15 cellular contexts compared by ENCODE assay signal in genomic region chr15:26971303-26972018, GRCh38. TPM values are rescaled to one million over a fixed set of nuclear protein-coding genes. Genes with fewer than 3 reads are reported as not detected.
DNase-seq lines count a peak whose midpoint lies in the region; ATAC-seq and TF ChIP-seq lines count a peak whose summit lies in the region.
"Had no signal": no experiment of that assay in that cellular context is flagged by ENCODE, and none has a peak within 500 bp of the region (broad histone marks: within the 10 kb centered on the region; RNA-seq: fewer than 3 reads in every experiment).

No MANE protein-coding gene starts in this region.

- H3K4me1 Mint-ChIP-seq in stimulated activated memory B cell treated with anti-CD40 and anti-IgM and Interleukin-4, amounts not matched to agents 10 μg/mL and 1 μg/mL and 100 μg/mL, for 72 hours = no peaks in the 10 kb centered on the region

- no peak overlapping the region for H3K9ac ChIP-seq in iPS-20b (ENCODE audit: low read depth, low read length)

- H3K36me3 Mint-ChIP-seq in stimulated activated memory B cell treated with anti-CD40 and anti-IgM and Interleukin-4, amounts not matched to agents 10 μg/mL and 1 μg/mL and 100 μg/mL, for 72 hours = no peaks in the 10 kb centered on the region

- peaks cover 3% of the 10 kb centered on the region; the same call in 1 of the 2 replicates for H3K4me1 ChIP-seq in iPS-20b (ENCODE audit: insufficient read depth, low read length)

- H3K9me3 ChIP-seq in WERI-Rb-1 (ENCODE audit: severe bottlenecking) (no peaks in the 10 kb centered on the region), iPS-20b (ENCODE audit: insufficient read depth, low read depth, low read length) (no peaks in the 10 kb centered on the region)

- no peaks in the 10 kb centered on the region for H3K36me3 ChIP-seq in WERI-Rb-1
- no peaks in the 10 kb centered on the region for H3K36me3 ChIP-seq in iPS-20b (ENCODE audit: insufficient read depth, low read depth, low read length)

- H3K27ac Mint-ChIP-seq in stimulated activated memory B cell treated with anti-CD40 and anti-IgM and Interleukin-4, amounts not matched to agents 10 μg/mL and 1 μg/mL and 100 μg/mL, for 72 hours = no peak overlapping the region

- H3K27me3 ChIP-seq in WERI-Rb-1 (ENCODE audit: insufficient read depth, low read depth, severe bottlenecking) (peaks cover 6% of the 10 kb centered on the region), iPS-20b (ENCODE audit: insufficient read depth, low read length) (peaks cover 67% of the 10 kb centered on the region)

- peak; percentile 12 for ATAC-seq in stimulated activated memory B cell treated with anti-CD40 and anti-IgM and Interleukin-4, amounts not matched to agents 10 μg/mL and 1 μg/mL and 100 μg/mL, for 72 hours

- H3K27me3 Mint-ChIP-seq in stimulated activated memory B cell treated with anti-CD40 and anti-IgM and Interleukin-4, amounts not matched to agents 10 μg/mL and 1 μg/mL and 100 μg/mL, for 72 hours = peaks cover 21% of the 10 kb centered on the region

- TF ChIP-seq CTCF in WERI-Rb-1 (IDR thresholded peaks at IDR 0.05; ENCODE audit: low read depth, low read length) = peak; percentile 46

- peak overlapping the region; percentile 48 for H3K4me3 ChIP-seq in WERI-Rb-1 (ENCODE audit: low read depth, low read length)
- peak overlapping the region; percentile 73 for H3K4me3 ChIP-seq in iPS-20b (ENCODE audit: low read length)
- H3K4me3 ChIP-seq: coronary artery had no signal

- no peak overlapping the region for H3K4me3 Mint-ChIP-seq in stimulated activated memory B cell treated with anti-CD40 and anti-IgM and Interleukin-4, amounts not matched to agents 10 μg/mL and 1 μg/mL and 100 μg/mL, for 72 hours

- no peak overlapping the region for H3K27ac ChIP-seq in WERI-Rb-1
- no peak overlapping the region for H3K27ac ChIP-seq in iPS-20b (ENCODE audit: low read length)
- H3K27ac ChIP-seq: coronary artery had no signal

- H3K9me3 Mint-ChIP-seq in stimulated activated memory B cell treated with anti-CD40 and anti-IgM and Interleukin-4, amounts not matched to agents 10 μg/mL and 1 μg/mL and 100 μg/mL, for 72 hours = peaks cover 4% of the 10 kb centered on the region

- DNase-seq in NCI-H1417 (lab: John Stamatoyannopoulos, UW) (peak; percentile 15 to 65 (median 56)), NCI-H1417 treated with DMSO at 0.1 percent for 48 hours (lab: John Stamatoyannopoulos, UW) (no peak), WERI-Rb-1 (peak; percentile 46), NCI-H2029 treated with DMSO at 0.1 percent for 48 hours (lab: John Stamatoyannopoulos, UW) (no peak), pons (ENCODE audit: low spot score) (no peak), occipital lobe (lab: John Stamatoyannopoulos, UW) (no peak)
- DNase-seq: activated naive CD4-positive, alpha-beta T cell treated with anti-CD3 and anti-CD28 coated beads, Interleukin-2, amount 50 U/mL, for 16 hours; foreskin melanocyte; HCEC 1CT; mammary epithelial cell; NCI-H187 treated with DMSO at 0.1 percent for 48 hours had no signal

RNA-seq across cellular contexts. Expression of gene GABRG3, which starts 0.5 kb away (rescaled TPM):
- total RNA-seq in occipital lobe = 19.3 TPM
- total RNA-seq: A172, mammary epithelial cell had no signal

Comparison
In these comparisons a context has a peak if more than half of its experiments do, and no peak if none do; other contexts are left out.
1. DNase-seq: peak in NCI-H1417 (3 of 3) and WERI-Rb-1 (single experiment); none in NCI-H1417 treated with DMSO at 0.1 percent for 48 hours (single experiment), NCI-H2029 treated with DMSO at 0.1 percent for 48 hours (single experiment), pons (single experiment) and occipital lobe (single experiment).